ENCODE assay signal across 5 cellular contexts in genomic region chr2:42604341-42604867, GRCh38. TPM values are rescaled to one million over a fixed set of nuclear protein-coding genes. Genes with fewer than 3 reads are reported as not detected.
DNase-seq lines count a peak whose midpoint lies in the region; ATAC-seq, FAIRE-seq and TF ChIP-seq lines count a peak whose summit lies in the region.
"Not testable (repeated sequence)": the region's sequence is repeated elsewhere in the genome, so short reads cannot be mapped to it uniquely, and the experiment has no call there.

No MANE protein-coding gene starts in this region.

- H3K4me2 ChIP-seq in HepG2 (ENCODE audit: low read depth, low read length), result peak overlapping the region; percentile 59
- not testable (repeated sequence) for H3K4me2 ChIP-seq in neural progenitor cell

- H4K20me1 ChIP-seq in HepG2 (ENCODE audit: insufficient read depth, low read length); neural progenitor cell (ENCODE audit: low read depth): not testable (repeated sequence)

- 94% methylated on average over 1 of the region's 6 CpGs; no CpG with 5 or more reads in 1 of the 2 experiments for WGBS in endodermal cell (ENCODE audit: insufficient coverage in 1 of 2, insufficient read length in 1 of 2), 2 experiments
- 19% methylated on average over 6 of the region's 6 CpGs for WGBS in HepG2 (ENCODE audit: low lambda C conversion rate)

- not testable (repeated sequence) for H2AFZ ChIP-seq in HepG2 (ENCODE audit: low read length); neural progenitor cell (replicated peaks)

- H3K36me3 Mint-ChIP-seq in endodermal cell (ENCODE audit: low read depth) (peaks cover 55% of the 10 kb centered on the region), neural progenitor cell (peaks cover 28% of the 10 kb centered on the region)

- H3F3A ChIP-seq in neural progenitor cell (ENCODE audit: low read depth), result not testable (repeated sequence)

- peak; percentile 72 for ATAC-seq in HepG2

- not testable (repeated sequence) for DNase-seq in WERI-Rb-1; endodermal cell; HepG2 (ENCODE audit: low spot score); neural progenitor cell (ENCODE audit: low spot score)

- H3K36me3 ChIP-seq in HUES48 (ENCODE audit: control insufficient read depth, insufficient read depth, low read length) (peaks cover 39% of the 10 kb centered on the region), WERI-Rb-1 (peaks cover 15% of the 10 kb centered on the region), endodermal cell (ENCODE audit: control insufficient read depth, insufficient read depth, low read length) (peaks cover 27% of the 10 kb centered on the region), HepG2 (replicated peaks in 1 of 2; ENCODE audit: control insufficient read depth in 1 of 2, insufficient read depth in 2 of 2, low read length in 2 of 2) (peaks cover 1 to 11% of the 10 kb centered on the region in 2 experiments; a peak in 4 of 5 replicates)
- not testable (repeated sequence) for H3K36me3 ChIP-seq in neural progenitor cell

- H3K27me3 Mint-ChIP-seq in endodermal cell (ENCODE audit: insufficient read depth); neural progenitor cell (ENCODE audit: insufficient read depth, low read depth): not testable (repeated sequence)

- peaks cover 26% of the 10 kb centered on the region for H3K79me2 ChIP-seq in HepG2 (ENCODE audit: insufficient read depth, low read length)
- peaks cover 75% of the 10 kb centered on the region for H3K79me2 ChIP-seq in neural progenitor cell (ENCODE audit: low read depth)

- intact Hi-C loops in HepG2 (cut with micrococcal nuclease; ENCODE audit: unreplicated experiment), result loop anchor here (10.0 kb wide), 1 partner anchor 110 kb away; the partner anchor contains the start of gene KCNG3

- in situ Hi-C loops in HepG2 (cut with HindIII; ENCODE audit: extremely low pct_ligation_motif_present, low pct_unique_long_range_greater_than_20kb), result not testable (repeated sequence)

- POLR2A ChIA-PET in HepG2 (lab: Yijun Ruan, JAX), result not testable (repeated sequence)

- CTCF ChIA-PET in HepG2 (lab: Yijun Ruan, JAX; ENCODE audit: low intra/inter-chr PET ratio, low total read pairs), result not testable (repeated sequence)

- not testable (repeated sequence) for H3K9me3 ChIP-seq in HUES48 (ENCODE audit: control insufficient read depth, insufficient read depth, low read length); WERI-Rb-1 (ENCODE audit: severe bottlenecking); endodermal cell (ENCODE audit: control insufficient read depth, low read length); HepG2 (ENCODE audit: low read length); neural progenitor cell (ENCODE audit: low read depth)

- H3K4me1 Mint-ChIP-seq in endodermal cell, result peaks cover 15% of the 10 kb centered on the region
- not testable (repeated sequence) for H3K4me1 Mint-ChIP-seq in neural progenitor cell

- H3K9me3 Mint-ChIP-seq in endodermal cell, result peaks cover 20% of the 10 kb centered on the region
- H3K9me3 Mint-ChIP-seq in neural progenitor cell, result peaks cover 11% of the 10 kb centered on the region

- BruUV-seq in HepG2 (replicated peaks; lab: Mats Ljungman, UMichigan), result not testable (repeated sequence)

- H3K4me1 ChIP-seq in HUES48 (ENCODE audit: control insufficient read depth, insufficient read depth, low read length); endodermal cell (ENCODE audit: control insufficient read depth, insufficient read depth, low read length); neural progenitor cell: not testable (repeated sequence)
- peaks cover 49% of the 10 kb centered on the region for H3K4me1 ChIP-seq in HepG2 (ENCODE audit: insufficient read depth, low read length)

- TF ChIP-seq EP300 in HepG2 (IDR thresholded peaks at IDR 0.05; ENCODE audit: low read depth in 2 of 2, low read length in 2 of 2); HepG2 (CRISPR knock-in tag; IDR thresholded peaks at IDR 0.05; ENCODE audit: borderline replicate concordance): not testable (repeated sequence)

- FAIRE-seq in HepG2 (lab: Jason Lieb, UNC), result not testable (repeated sequence)

- peak overlapping the region; percentile 42 for H3K27ac ChIP-seq in HUES48 (ENCODE audit: low read depth, low read length)
- peak overlapping the region; percentile 84 for H3K27ac ChIP-seq in WERI-Rb-1
- not testable (repeated sequence) for H3K27ac ChIP-seq in endodermal cell (ENCODE audit: low read depth, low read length)
- peak overlapping the region; percentile 84 for H3K27ac ChIP-seq in HepG2 (ENCODE audit: extremely low read length, insufficient read depth, low read length)
- peak overlapping the region; percentile 46 for H3K27ac ChIP-seq in neural progenitor cell

- H3K27me3 ChIP-seq in HUES48 (ENCODE audit: control insufficient read depth, insufficient read depth, low read length); WERI-Rb-1 (ENCODE audit: insufficient read depth, low read depth, severe bottlenecking); endodermal cell (ENCODE audit: control insufficient read depth, insufficient read depth, low read length, poor library complexity, severe bottlenecking); HepG2 (ENCODE audit: control insufficient read depth in 1 of 2, insufficient read depth in 2 of 2, low read length in 2 of 2); neural progenitor cell: not testable (repeated sequence)

- H3K27ac Mint-ChIP-seq in endodermal cell, result peak overlapping the region; percentile 52
- H3K27ac Mint-ChIP-seq in neural progenitor cell, result not testable (repeated sequence)

- not testable (repeated sequence) for H3K4me3 ChIP-seq in HUES48 (ENCODE audit: low read depth, low read length); WERI-Rb-1 (ENCODE audit: low read depth, low read length); endodermal cell (ENCODE audit: low read length); HepG2 (replicated peaks in 1 of 3; ENCODE audit: insufficient read depth in 1 of 3, low read depth in 2 of 3, low read length in 3 of 3); neural progenitor cell

- not testable (repeated sequence) for TF ChIP-seq POLR2A in HepG2 (IDR thresholded peaks at IDR 0.05; ENCODE audit: insufficient read depth in 1 of 2, low read depth in 2 of 2, low read length in 2 of 2)

- not testable (repeated sequence) for TF ChIP-seq CTCF in WERI-Rb-1 (IDR thresholded peaks at IDR 0.05; ENCODE audit: low read depth, low read length); endodermal cell (conservative IDR thresholded peaks at IDR 0.05); HepG2 (CRISPR knock-in tag; IDR thresholded peaks at IDR 0.05); neural progenitor cell (IDR thresholded peaks at IDR 0.05)

- TF ChIP-seq RAD21 in HepG2 (CRISPR knock-in tag; IDR thresholded peaks at IDR 0.05), result not testable (repeated sequence)

- not testable (repeated sequence) for H3K4me3 Mint-ChIP-seq in endodermal cell, neural progenitor cell

- not testable (repeated sequence) for H3K9ac ChIP-seq in HUES48 (ENCODE audit: low read depth, low read length); endodermal cell (ENCODE audit: extremely low read depth, low read length, poor library complexity, severe bottlenecking); neural progenitor cell
- H3K9ac ChIP-seq in HepG2 (ENCODE audit: insufficient read depth, low read depth, low read length), result peak overlapping the region; percentile 54

TF ChIP-seq in HepG2, 621 proteins besides CTCF, POLR2A, EP300 and RAD21 (continues in another document):
- TF ChIP-seq SOX13 (IDR thresholded peaks at IDR 0.05), result not testable (repeated sequence)
- TF ChIP-seq SOX13 (CRISPR knock-in tag; conservative IDR thresholded peaks at IDR 0.05 in 1 of 2, IDR thresholded peaks at IDR 0.05 in 1 of 2), result peak in 1 of 2 experiments; percentile 69; a peak in 2 of 4 replicates

RNA-seq across cellular contexts. Expression of gene MTA3, which starts 36.0 kb away (rescaled TPM):
- total RNA-seq in endodermal cell (100 to 1,000 TPM; 138 to 154 TPM), HepG2 (2016; rRNA removed; fragmentation: Illumina TruSeq; extraction: Trizol) (48.8 and 57.6 TPM in 2 replicates), neural progenitor cell (ENCODE audit: low replicate concordance) (94.0 and 117 TPM in 2 replicates)
- polyA plus RNA-seq in endodermal cell (2013, experiment 1 of 2), result 77.1 TPM
- 69.4 TPM for polyA plus RNA-seq in endodermal cell (2013, experiment 2 of 2)
- 39.9 and 45.9 TPM in 2 replicates for total RNA-seq in HepG2 (2016; cell fraction: cytosol; rRNA removed; fragmentation: Illumina TruSeq; extraction: Trizol; ENCODE audit: low read depth)
- 47.0 and 59.0 TPM in 2 replicates for total RNA-seq in HepG2 (2016; cell fraction: insoluble cytoplasmic fraction; rRNA removed; fragmentation: Illumina TruSeq; extraction: Trizol)
- total RNA-seq in HepG2 (2016; cell fraction: membrane; rRNA removed; fragmentation: Illumina TruSeq; extraction: Trizol), result 58.3 and 61.7 TPM in 2 replicates
- total RNA-seq in HepG2 (2016; cell fraction: nucleus; rRNA removed; fragmentation: Illumina TruSeq; extraction: Trizol), result 43.8 and 50.9 TPM in 2 replicates
- polyA plus RNA-seq in HepG2 (2011; rRNA removed), result 63.9 and 77.8 TPM in 2 replicates
- 54.2 and 69.3 TPM in 2 replicates for polyA plus RNA-seq in HepG2 (2011; cell fraction: cytosol; rRNA removed)
- polyA plus RNA-seq in HepG2 (2011; cell fraction: nucleus; rRNA removed), result 41.4 and 43.8 TPM in 2 replicates
- 63.9 and 78.6 TPM in 2 replicates for polyA plus RNA-seq in HepG2 (2012)
- polyA plus RNA-seq in HepG2 (2016; cell fraction: cytosol; fragmentation: Illumina TruSeq; extraction: Trizol; ENCODE audit: low read depth), result 42.6 and 42.8 TPM in 2 replicates
- polyA plus RNA-seq in HepG2 (2016; cell fraction: insoluble cytoplasmic fraction; fragmentation: Illumina TruSeq; extraction: Trizol; ENCODE audit: low read depth), result 97.1 and 99.3 TPM in 2 replicates
- 64.5 and 75.8 TPM in 2 replicates for polyA plus RNA-seq in HepG2 (2016; cell fraction: membrane; fragmentation: Illumina TruSeq; extraction: Trizol; ENCODE audit: low read depth)
- 77.8 and 83.9 TPM in 2 replicates for polyA plus RNA-seq in HepG2 (2016; cell fraction: nucleus; fragmentation: Illumina TruSeq; extraction: Trizol; ENCODE audit: insufficient read depth, low read depth)
- polyA minus RNA-seq in HepG2 (2011; rRNA and poly(A)+ RNA removed; ENCODE audit: low replicate concordance), result 12.5 and 38.7 TPM in 2 replicates
- 31.0 and 41.1 TPM in 2 replicates for polyA minus RNA-seq in HepG2 (2011; cell fraction: cytosol; rRNA and poly(A)+ RNA removed)
- polyA minus RNA-seq in HepG2 (2011; cell fraction: nucleus; rRNA and poly(A)+ RNA removed), result 85.1 and 103 TPM in 2 replicates
